ENCODE assay signal across 8 cellular contexts in genomic region chr5:128084228-128085167, GRCh38. TPM values are rescaled to one million over a fixed set of nuclear protein-coding genes. Genes with fewer than 3 reads are reported as not detected.
A peak's percentile ranks its signal among the peaks of the same experiment; 100 is the strongest.
DNase-seq lines count a peak whose midpoint lies in the region; ATAC-seq and TF ChIP-seq lines count a peak whose summit lies in the region.

No MANE protein-coding gene starts in this region.

- intact Hi-C loops in adrenal gland (cut with DNase I) = loop anchor here in 1 of 2 donors (10.0 kb wide), 1 partner anchor 200 kb away; no protein-coding TSS in a partner anchor
- intact Hi-C loops in right cardiac atrium (cut with DNase I) = loop anchor here in 2 of 4 donors (5.0 to 10.0 kb wide), 2 partner anchors 210 to 327 kb away; no protein-coding TSS in a partner anchor

- H3K4me2 ChIP-seq in SU-DHL-6 (ENCODE audit: low read depth, low read length, poor library complexity, severe bottlenecking) = peak overlapping the region; percentile 96

- H3K27me3 ChIP-seq in SU-DHL-6 (ENCODE audit: low read length) (no peaks in the 10 kb centered on the region), adrenal gland (no peaks in the 10 kb centered on the region), right cardiac atrium (ENCODE audit: control insufficient read depth, insufficient read depth) (no peaks in the 10 kb centered on the region)

- H2AFZ ChIP-seq in SU-DHL-6 (ENCODE audit: low read depth, low read length, severe bottlenecking) = no peak overlapping the region

- peaks cover 10 to 45% of the 10 kb centered on the region in 2 donors for H3K4me1 ChIP-seq in adrenal gland (replicated peaks in 1 of 2)
- H3K4me1 ChIP-seq in right cardiac atrium (ENCODE audit: control insufficient read depth, insufficient read depth, low read length) = no peaks in the 10 kb centered on the region

- H3K27ac ChIP-seq in SU-DHL-6 (ENCODE audit: low read depth, low read length) (peak overlapping the region; percentile 94), adrenal gland (peak overlapping the region in 3 of 5 donors; percentile 85 to 97 (median 97)), right cardiac atrium (ENCODE audit: low read length) (peak overlapping the region; percentile 90)

- TF ChIP-seq POLR2A in adrenal gland (IDR thresholded peaks at IDR 0.05) = peak in 1 of 2 donors; percentile 9

- peaks cover 15% of the 10 kb centered on the region for H4K20me1 ChIP-seq in SU-DHL-6 (ENCODE audit: low read depth, low read length)

- TF ChIP-seq CTCF in SU-DHL-6 (IDR thresholded peaks at IDR 0.05; ENCODE audit: insufficient read depth, low read length, poor library complexity, severe bottlenecking) = no peak
- TF ChIP-seq CTCF in adrenal gland (IDR thresholded peaks at IDR 0.05) = no peak

- H3K79me2 ChIP-seq in SU-DHL-6 (ENCODE audit: insufficient read depth, low read length) = peaks cover 85% of the 10 kb centered on the region

- whole genome bisulfite sequencing in adrenal gland, 4 donors = 1 to 4% (median 2%) methylated on average over 22 to 71 of the region's 71 CpGs
- WGBS in right cardiac atrium = 2% methylated on average over 71 of the region's 71 CpGs

- H3K9ac ChIP-seq in SU-DHL-6 (ENCODE audit: low read length) = peak overlapping the region; percentile 85

- H3K4me3 ChIP-seq in SU-DHL-6 (ENCODE audit: insufficient read depth, low read length, poor library complexity, severe bottlenecking) (peak overlapping the region; percentile 68), adrenal gland (peak overlapping the region; percentile 56 to 98 (median 82)), right cardiac atrium (ENCODE audit: low read length) (peak overlapping the region; percentile 91)

- H3K9me3 ChIP-seq in SU-DHL-6 (ENCODE audit: insufficient read depth, low read length) = no peaks in the 10 kb centered on the region
- H3K9me3 ChIP-seq in adrenal gland (replicated peaks in 1 of 3) = no peaks in the 10 kb centered on the region
- H3K9me3 ChIP-seq in right cardiac atrium (ENCODE audit: control insufficient read depth, low read length) = no peaks in the 10 kb centered on the region

- ATAC-seq in GM19035 (IDR thresholded peaks at IDR 0.05; ENCODE audit: unreplicated experiment) (peak; percentile 16), HG03354 (IDR thresholded peaks at IDR 0.05; ENCODE audit: poor library complexity, severe bottlenecking, unreplicated experiment) (peak; percentile 19), right cardiac atrium (no peak)

- H3K9me2 ChIP-seq in SU-DHL-6 (replicated peaks; ENCODE audit: insufficient read depth, low read length) = no peaks in the 10 kb centered on the region

- H3F3A ChIP-seq in SU-DHL-6 (ENCODE audit: insufficient read depth) = peaks cover 7% of the 10 kb centered on the region

- DNase-seq in AG08396 (ENCODE audit: low spot score) (peak; percentile 40), adrenal gland (peak; percentile 34 to 65 (median 47)), right cardiac atrium (peak; percentile 35 to 72 (median 66)), renal cortical epithelial cell (ENCODE audit: low read depth) (peak; percentile 24), NCI-H2029 (lab: John Stamatoyannopoulos, UW) (no peak)

- H3K36me3 ChIP-seq in SU-DHL-6 (ENCODE audit: low read length) = no peaks in the 10 kb centered on the region; the same call in 1 of the 2 replicates
- H3K36me3 ChIP-seq in adrenal gland (replicated peaks in 1 of 2) = no peaks in the 10 kb centered on the region

RNA-seq across cellular contexts. Expression of gene SLC12A2, which starts 0.9 kb away (rescaled TPM):
- 10 to 100 TPM; 21.5 to 82.6 (median 64.7) TPM for total RNA-seq in adrenal gland
- polyA plus RNA-seq in adrenal gland = 10 to 100 TPM in 1 of 3 donors, 1 to 10 TPM in 2; 5.6 to 11.9 (median 7.4) TPM
- total RNA-seq in right cardiac atrium = 10 to 100 TPM in 2 of 4 donors, 1 to 10 TPM in 2; 8.9 to 18.7 (median 10.5) TPM
- polyA plus RNA-seq in right cardiac atrium = 2.4 TPM
- 31.6 and 41.3 TPM in 2 replicates for total RNA-seq in renal cortical epithelial cell

Comparison
In these comparisons a context has a peak if more than half of its experiments do, and no peak if none do; other contexts are left out.
1. ATAC-seq: peak in GM19035 (single experiment) and HG03354 (single experiment); none in right cardiac atrium (0 of 2).
2. Peak in every context shown above with its lines, with median percentiles within 50 percentile points of each other: H3K27ac ChIP-seq and H3K4me3 ChIP-seq.